1 cellular context compared by ENCODE assay signal in genomic region chr5:136620016-136620419, GRCh38.
TF ChIP-seq lines count a peak whose summit lies in the region.

No MANE protein-coding gene starts in this region.

TF ChIP-seq in HEK293, 187 proteins besides CTCF, POLR2A, EP300 and RAD21 (continued from another document):
- TF ChIP-seq, protein P1, sequence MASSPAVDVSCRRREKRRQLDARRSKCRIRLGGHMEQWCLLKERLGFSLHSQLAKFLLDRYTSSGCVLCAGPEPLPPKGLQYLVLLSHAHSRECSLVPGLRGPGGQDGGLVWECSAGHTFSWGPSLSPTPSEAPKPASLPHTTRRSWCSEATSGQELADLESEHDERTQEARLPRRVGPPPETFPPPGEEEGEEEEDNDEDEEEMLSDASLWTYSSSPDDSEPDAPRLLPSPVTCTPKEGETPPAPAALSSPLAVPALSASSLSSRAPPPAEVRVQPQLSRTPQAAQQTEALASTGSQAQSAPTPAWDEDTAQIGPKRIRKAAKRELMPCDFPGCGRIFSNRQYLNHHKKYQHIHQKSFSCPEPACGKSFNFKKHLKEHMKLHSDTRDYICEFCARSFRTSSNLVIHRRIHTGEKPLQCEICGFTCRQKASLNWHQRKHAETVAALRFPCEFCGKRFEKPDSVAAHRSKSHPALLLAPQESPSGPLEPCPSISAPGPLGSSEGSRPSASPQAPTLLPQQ (tag by site-specific recombination; IDR thresholded peaks at IDR 0.05): peak; percentile 58; the same call in 1 of the 2 replicates
- no peak for TF ChIP-seq ZNF529 (tag by site-specific recombination; IDR thresholded peaks at IDR 0.05; ENCODE audit: insufficient replicate concordance)
- TF ChIP-seq ZNF223 (tag by site-specific recombination; IDR thresholded peaks at IDR 0.05): no peak
- no peak for TF ChIP-seq INSM2 (tag by site-specific recombination; IDR thresholded peaks at IDR 0.05)
- TF ChIP-seq ZNF416 (tag by site-specific recombination; IDR thresholded peaks at IDR 0.05): no peak
- TF ChIP-seq, protein P2, sequence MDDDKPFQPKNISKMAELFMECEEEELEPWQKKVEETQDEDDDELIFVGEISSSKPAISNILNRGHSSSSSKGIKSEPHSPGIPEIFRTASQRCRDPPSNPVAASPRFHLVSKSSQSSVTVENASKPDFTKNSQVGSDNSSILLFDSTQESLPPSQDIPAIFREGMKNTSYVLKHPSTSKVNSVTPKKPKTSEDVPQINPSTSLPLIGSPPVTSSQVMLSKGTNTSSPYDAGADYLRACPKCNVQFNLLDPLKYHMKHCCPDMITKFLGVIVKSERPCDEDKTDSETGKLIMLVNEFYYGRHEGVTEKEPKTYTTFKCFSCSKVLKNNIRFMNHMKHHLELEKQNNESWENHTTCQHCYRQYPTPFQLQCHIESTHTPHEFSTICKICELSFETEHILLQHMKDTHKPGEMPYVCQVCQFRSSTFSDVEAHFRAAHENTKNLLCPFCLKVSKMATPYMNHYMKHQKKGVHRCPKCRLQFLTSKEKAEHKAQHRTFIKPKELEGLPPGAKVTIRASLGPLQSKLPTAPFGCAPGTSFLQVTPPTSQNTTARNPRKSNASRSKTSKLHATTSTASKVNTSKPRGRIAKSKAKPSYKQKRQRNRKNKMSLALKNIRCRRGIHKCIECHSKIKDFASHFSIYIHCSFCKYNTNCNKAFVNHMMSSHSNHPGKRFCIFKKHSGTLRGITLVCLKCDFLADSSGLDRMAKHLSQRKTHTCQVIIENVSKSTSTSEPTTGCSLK (tag by site-specific recombination; IDR thresholded peaks at IDR 0.05): no peak
- 0 out of 2 replicates have a peak, but pooled peaks have one; percentile 19 for TF ChIP-seq ZNF639 (tag by site-specific recombination; IDR thresholded peaks at IDR 0.05)
- TF ChIP-seq YY2 (tag by site-specific recombination; IDR thresholded peaks at IDR 0.05): no peak
- no peak for TF ChIP-seq ZNF521 (tag by site-specific recombination; IDR thresholded peaks at IDR 0.05)
- TF ChIP-seq ZNF621 (tag by site-specific recombination; IDR thresholded peaks at IDR 0.05): no peak
- 0 out of 2 replicates have a peak, but pooled peaks have one; percentile 48 for TF ChIP-seq RBAK (tag by site-specific recombination; IDR thresholded peaks at IDR 0.05)
- TF ChIP-seq, protein P3, sequence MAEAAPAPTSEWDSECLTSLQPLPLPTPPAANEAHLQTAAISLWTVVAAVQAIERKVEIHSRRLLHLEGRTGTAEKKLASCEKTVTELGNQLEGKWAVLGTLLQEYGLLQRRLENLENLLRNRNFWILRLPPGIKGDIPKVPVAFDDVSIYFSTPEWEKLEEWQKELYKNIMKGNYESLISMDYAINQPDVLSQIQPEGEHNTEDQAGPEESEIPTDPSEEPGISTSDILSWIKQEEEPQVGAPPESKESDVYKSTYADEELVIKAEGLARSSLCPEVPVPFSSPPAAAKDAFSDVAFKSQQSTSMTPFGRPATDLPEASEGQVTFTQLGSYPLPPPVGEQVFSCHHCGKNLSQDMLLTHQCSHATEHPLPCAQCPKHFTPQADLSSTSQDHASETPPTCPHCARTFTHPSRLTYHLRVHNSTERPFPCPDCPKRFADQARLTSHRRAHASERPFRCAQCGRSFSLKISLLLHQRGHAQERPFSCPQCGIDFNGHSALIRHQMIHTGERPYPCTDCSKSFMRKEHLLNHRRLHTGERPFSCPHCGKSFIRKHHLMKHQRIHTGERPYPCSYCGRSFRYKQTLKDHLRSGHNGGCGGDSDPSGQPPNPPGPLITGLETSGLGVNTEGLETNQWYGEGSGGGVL (tag by site-specific recombination; IDR thresholded peaks at IDR 0.05): peak; percentile 56
- TF ChIP-seq, protein P4, sequence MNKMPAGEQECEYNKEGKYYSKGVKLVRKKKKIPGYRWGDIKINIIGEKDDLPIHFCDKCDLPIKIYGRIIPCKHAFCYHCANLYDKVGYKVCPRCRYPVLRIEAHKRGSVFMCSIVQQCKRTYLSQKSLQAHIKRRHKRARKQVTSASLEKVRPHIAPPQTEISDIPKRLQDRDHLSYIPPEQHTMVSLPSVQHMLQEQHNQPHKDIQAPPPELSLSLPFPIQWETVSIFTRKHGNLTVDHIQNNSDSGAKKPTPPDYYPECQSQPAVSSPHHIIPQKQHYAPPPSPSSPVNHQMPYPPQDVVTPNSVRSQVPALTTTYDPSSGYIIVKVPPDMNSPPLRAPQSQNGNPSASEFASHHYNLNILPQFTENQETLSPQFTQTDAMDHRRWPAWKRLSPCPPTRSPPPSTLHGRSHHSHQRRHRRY (tag by site-specific recombination; IDR thresholded peaks at IDR 0.05): no peak
- TF ChIP-seq SP7 (tag by site-specific recombination; IDR thresholded peaks at IDR 0.05): peak; percentile 60
- TF ChIP-seq ZNF518A (tag by site-specific recombination; conservative IDR thresholded peaks at IDR 0.05; ENCODE audit: low read depth): peak; percentile 25
- TF ChIP-seq ZBTB21 (tag by site-specific recombination; IDR thresholded peaks at IDR 0.05): peak; percentile 70
- TF ChIP-seq, protein P5, sequence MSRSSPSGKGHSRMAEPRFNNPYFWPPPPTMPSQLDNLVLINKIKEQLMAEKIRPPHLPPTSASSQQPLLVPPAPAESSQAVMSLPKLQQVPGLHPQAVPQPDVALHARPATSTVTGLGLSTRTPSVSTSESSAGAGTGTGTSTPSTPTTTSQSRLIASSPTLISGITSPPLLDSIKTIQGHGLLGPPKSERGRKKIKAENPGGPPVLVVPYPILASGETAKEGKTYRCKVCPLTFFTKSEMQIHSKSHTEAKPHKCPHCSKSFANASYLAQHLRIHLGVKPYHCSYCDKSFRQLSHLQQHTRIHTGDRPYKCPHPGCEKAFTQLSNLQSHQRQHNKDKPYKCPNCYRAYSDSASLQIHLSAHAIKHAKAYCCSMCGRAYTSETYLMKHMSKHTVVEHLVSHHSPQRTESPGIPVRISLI (tag by site-specific recombination; IDR thresholded peaks at IDR 0.05): peak; percentile 40; the same call in 1 of the 2 replicates
- TF ChIP-seq KLF1 (tag by site-specific recombination; IDR thresholded peaks at IDR 0.05): no peak
- TF ChIP-seq ZNF561 (tag by site-specific recombination; IDR thresholded peaks at IDR 0.05; ENCODE audit: borderline replicate concordance): no peak
- TF ChIP-seq PRDM6 (tag by site-specific recombination; IDR thresholded peaks at IDR 0.05): peak; percentile 35; the same call in 1 of the 2 replicates
- TF ChIP-seq TRIM28 (IDR thresholded peaks at IDR 0.05; ENCODE audit: borderline replicate concordance, low read length): peak; percentile 19; the same call in 1 of the 2 replicates
- TF ChIP-seq SP3 (tag by site-specific recombination; IDR thresholded peaks at IDR 0.05): peak; percentile 22; the same call in 1 of the 2 replicates
- TF ChIP-seq ZFP37 (tag by site-specific recombination; IDR thresholded peaks at IDR 0.05): peak; percentile 64; the same call in 1 of the 2 replicates
- TF ChIP-seq SP2 (tag by site-specific recombination; IDR thresholded peaks at IDR 0.05): no peak
- no peak for TF ChIP-seq ZNF670 (tag by site-specific recombination; IDR thresholded peaks at IDR 0.05; ENCODE audit: low read depth)
- no peak for TF ChIP-seq ZNF510 (tag by site-specific recombination; IDR thresholded peaks at IDR 0.05; ENCODE audit: insufficient replicate concordance)
- TF ChIP-seq ZNF558 (tag by site-specific recombination; IDR thresholded peaks at IDR 0.05): 0 out of 2 replicates have a peak, but pooled peaks have one; percentile 42
- TF ChIP-seq ZNF629 (tag by site-specific recombination; IDR thresholded peaks at IDR 0.05): peak; percentile 68
- TF ChIP-seq ZNF660 (tag by site-specific recombination; IDR thresholded peaks at IDR 0.05): peak; percentile 54; the same call in 1 of the 2 replicates
- TF ChIP-seq ZNF146 (tag by site-specific recombination; IDR thresholded peaks at IDR 0.05): no peak
- TF ChIP-seq ZNF473 (tag by site-specific recombination; IDR thresholded peaks at IDR 0.05): no peak
- TF ChIP-seq ZBTB1 (tag by site-specific recombination; IDR thresholded peaks at IDR 0.05): no peak
- TF ChIP-seq GLI4 (tag by site-specific recombination; IDR thresholded peaks at IDR 0.05): no peak
- no peak for TF ChIP-seq GLIS1 (tag by site-specific recombination; IDR thresholded peaks at IDR 0.05)
- no peak for TF ChIP-seq MEIS1 (CRISPR knock-in tag; IDR thresholded peaks at IDR 0.05; ENCODE audit: borderline replicate concordance)
- TF ChIP-seq, protein P6, sequence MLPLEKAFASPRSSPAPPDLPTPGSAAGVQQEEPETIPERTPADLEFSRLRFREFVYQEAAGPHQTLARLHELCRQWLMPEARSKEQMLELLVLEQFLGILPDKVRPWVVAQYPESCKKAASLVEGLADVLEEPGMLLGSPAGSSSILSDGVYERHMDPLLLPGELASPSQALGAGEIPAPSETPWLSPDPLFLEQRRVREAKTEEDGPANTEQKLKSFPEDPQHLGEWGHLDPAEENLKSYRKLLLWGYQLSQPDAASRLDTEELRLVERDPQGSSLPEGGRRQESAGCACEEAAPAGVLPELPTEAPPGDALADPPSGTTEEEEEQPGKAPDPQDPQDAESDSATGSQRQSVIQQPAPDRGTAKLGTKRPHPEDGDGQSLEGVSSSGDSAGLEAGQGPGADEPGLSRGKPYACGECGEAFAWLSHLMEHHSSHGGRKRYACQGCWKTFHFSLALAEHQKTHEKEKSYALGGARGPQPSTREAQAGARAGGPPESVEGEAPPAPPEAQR (tag by site-specific recombination; IDR thresholded peaks at IDR 0.05): no peak
- TF ChIP-seq ZBTB17 (tag by site-specific recombination; IDR thresholded peaks at IDR 0.05): peak; percentile 38; the same call in 1 of the 2 replicates
- TF ChIP-seq SALL2 (tag by site-specific recombination; IDR thresholded peaks at IDR 0.05; ENCODE audit: borderline replicate concordance): no peak
- TF ChIP-seq ZNF658 (tag by site-specific recombination; IDR thresholded peaks at IDR 0.05): no peak
- peak; percentile 38; the same call in 1 of the 2 replicates for TF ChIP-seq ZXDB (tag by site-specific recombination; IDR thresholded peaks at IDR 0.05)
